In the genomic region with DNA sequence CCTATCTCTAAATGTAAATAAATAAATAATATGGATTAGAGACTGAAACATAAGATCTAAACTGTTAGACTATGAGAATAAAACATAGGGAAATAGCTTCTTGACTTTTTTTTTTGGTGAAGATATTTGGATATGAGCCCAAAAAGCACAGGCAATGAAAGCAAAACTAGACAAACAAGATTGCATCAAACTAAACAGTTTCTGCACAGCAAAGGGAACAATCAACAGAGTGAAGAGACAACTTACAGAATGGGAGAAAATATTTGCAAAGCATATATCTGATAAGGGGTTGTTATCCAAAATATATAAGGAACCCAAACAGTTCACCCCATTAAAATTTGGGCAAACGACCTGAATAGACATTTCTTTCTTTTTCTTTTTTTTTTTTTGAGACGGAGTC, we compare ENCODE assay signal across 21 cellular contexts.
"Had no signal": no experiment of that assay in that cellular context is flagged by ENCODE, and none has a peak within 500 bp of the region (broad histone marks: within the 10 kb centered on the region; RNA-seq: fewer than 3 reads in every experiment).

No MANE protein-coding gene starts in this region.

- ATAC-seq: Panc1, PC-3 had no signal

- H3K36me3 ChIP-seq: MG63 had no signal

- DNase-seq: KBM-7, MG63, NCI-H1092, NCI-H1105 treated with DMSO at 0.1 percent for 48 hours, NCI-H1417 treated with DMSO at 0.1 percent for 48 hours, NCI-H146, NCI-H1694 treated with DMSO at 0.1 percent for 48 hours, NCI-H1930, NCI-H2081, NCI-H2107, NCI-H2227 treated with DMSO at 0.1 percent for 48 hours, NCI-H524, NCI-H526 treated with DMSO at 0.1 percent for 48 hours, NCI-H748 treated with DMSO at 0.1 percent for 48 hours, PC-3, SHP77, SK-N-SH, SW 1271 had no signal

- H3K9ac ChIP-seq: SK-N-SH had no signal

- H3K27ac ChIP-seq: HL-60, RWPE1 had no signal

- H3K27me3 ChIP-seq: MG63 had no signal

- H3K4me3 ChIP-seq: MG63 had no signal
